Comparison of ENCODE assay signal across 17 cellular contexts in the genomic region with DNA sequence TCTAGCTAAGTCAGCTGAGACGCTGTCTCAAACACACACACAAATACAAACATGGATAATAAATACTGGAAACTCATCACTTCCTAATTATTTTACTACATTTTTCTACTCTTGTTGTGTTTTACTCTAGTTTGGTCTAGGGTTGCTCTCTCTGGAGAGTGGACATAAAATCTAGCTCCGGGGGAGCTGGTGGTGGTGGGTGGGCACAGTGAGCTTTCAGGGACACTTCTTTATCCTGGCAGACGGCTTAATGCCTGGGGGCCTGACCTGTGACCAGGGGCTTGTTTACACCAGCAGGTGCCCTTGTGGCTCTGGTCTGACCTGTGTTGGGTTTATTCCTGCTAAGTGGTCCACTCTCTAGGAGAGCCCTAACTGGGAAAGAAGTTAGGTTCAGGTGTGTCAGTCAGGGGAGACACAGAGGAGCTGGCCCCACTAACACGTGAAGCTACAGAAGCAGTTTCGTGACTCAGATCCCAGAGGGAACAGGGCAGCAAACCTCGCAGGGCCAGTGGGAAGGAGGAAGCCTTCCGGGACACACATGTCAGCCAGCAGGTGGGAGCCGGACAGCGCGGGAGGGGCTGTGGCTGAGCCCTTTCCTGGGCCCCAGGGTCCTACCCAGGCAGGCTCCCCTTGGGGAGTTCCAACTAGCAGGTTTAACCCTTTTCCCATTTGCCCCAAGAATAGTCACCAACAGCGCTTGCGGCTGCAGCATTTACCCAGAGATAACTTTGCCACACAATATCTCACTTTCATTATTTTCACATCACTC. TPM values are rescaled to one million over a fixed set of nuclear protein-coding genes. Genes with fewer than 3 reads are reported as not detected.
A peak's percentile ranks its signal among the peaks of the same experiment; 100 is the strongest.
DNase-seq lines count a peak whose midpoint lies in the region; ATAC-seq and TF ChIP-seq lines count a peak whose summit lies in the region.
"Had no signal": no experiment of that assay in that cellular context is flagged by ENCODE, and none has a peak within 500 bp of the region (broad histone marks: within the 10 kb centered on the region; RNA-seq: fewer than 3 reads in every experiment).

No MANE protein-coding gene starts in this region.

- H3K4me3 ChIP-seq in spleen, result no peak overlapping the region
- H3K4me3 ChIP-seq: A549, GM23248 had no signal

- peak; percentile 49 for DNase-seq in ELF-1 (ENCODE audit: low read depth, low spot score)
- peak; percentile 4 for DNase-seq in NCI-H69 (lab: John Stamatoyannopoulos, UW)
- DNase-seq in iPS-NIHi7 (ENCODE audit: extremely low spot score), result peak; percentile 7
- peak; percentile 44 for DNase-seq in spleen
- DNase-seq in posterior vena cava (ENCODE audit: low spot score), result no peak
- DNase-seq in A172 (ENCODE audit: low spot score), result no peak
- DNase-seq in T-cell, result no peak
- DNase-seq: AML-193; Calu3; CD8-positive, alpha-beta T cell; DMS79 treated with DMSO at 0.1 percent for 48 hours; GM23248; HCEC 1CT; IMR-90; KBM-7 had no signal

- no peak for ATAC-seq in T-cell (replicated peaks in 1 of 4)
- ATAC-seq: A549; CD8-positive, alpha-beta T cell had no signal

- peaks cover 9 to 23% of the 10 kb centered on the region in 2 donors for H3K27me3 Mint-ChIP-seq in T-cell

- POLR2A ChIA-PET in T-cell (lab: Charles Lee), result no interaction called here

- H3K9me3 Mint-ChIP-seq in T-cell, result no peaks in the 10 kb centered on the region
- H3K9me3 Mint-ChIP-seq: CD8-positive, alpha-beta T cell had no signal

- H3K9me3 ChIP-seq in spleen, result no peaks in the 10 kb centered on the region
- H3K9me3 ChIP-seq: A549 had no signal

- peaks cover 0 to 4% (median 3%) of the 10 kb centered on the region in 3 donors for H3K4me1 Mint-ChIP-seq in T-cell

- H3K27me3 ChIP-seq in spleen (replicated peaks in 1 of 7), result peaks cover 0 to 30% (median 4%) of the 10 kb centered on the region in 7 donors

- no peak overlapping the region for H3K27ac Mint-ChIP-seq in T-cell
- H3K27ac Mint-ChIP-seq: CD8-positive, alpha-beta T cell had no signal

- CTCF ChIA-PET in T-cell (lab: Charles Lee), result no interaction called here

- no peak for TF ChIP-seq POLR2A in spleen (IDR thresholded peaks at IDR 0.05)

- H3K4me1 ChIP-seq in spleen, result peaks cover 0 to 9% (median 7%) of the 10 kb centered on the region in 6 donors
- H3K4me1 ChIP-seq: A549 had no signal

- no peaks in the 10 kb centered on the region for H3K36me3 Mint-ChIP-seq in T-cell
- H3K36me3 Mint-ChIP-seq: CD8-positive, alpha-beta T cell had no signal

- 68 to 80% (median 75%) methylated on average over 12 of the region's 12 CpGs for WGBS in spleen, 5 donors

- no peaks in the 10 kb centered on the region for H3K36me3 ChIP-seq in spleen

- no peak overlapping the region for H3K27ac ChIP-seq in spleen
- H3K27ac ChIP-seq: A549, GM23248, HL-60 had no signal

- intact Hi-C loops in spleen (cut with DNase I; ENCODE audit: low total_unique reads) (no loop called here), posterior vena cava (cut with DNase I) (no loop called here)

- TF ChIP-seq CTCF in spleen (IDR thresholded peaks at IDR 0.05 in 8 of 11, conservative IDR thresholded peaks at IDR 0.05 in 3 of 11), result no peak

- H3K4me3 Mint-ChIP-seq in T-cell, result no peak overlapping the region
- H3K4me3 Mint-ChIP-seq: CD8-positive, alpha-beta T cell had no signal

RNA-seq across cellular contexts. Expression of a gene that starts 22.5 kb away (rescaled TPM):
- total RNA-seq in spleen (10 to 100 TPM in 4 of 7 donors, 1 to 10 TPM in 3; 6.5 to 19.4 (median 13.0) TPM), posterior vena cava (10 to 100 TPM; 20.1 to 29.7 TPM), T-cell (under 1 TPM in 3 of 5 donors, not detected in 2; 0.20 to 0.89 (median 0.35) TPM)
- polyA plus RNA-seq in spleen, result 1 to 10 TPM; 3.0 to 7.2 (median 4.5) TPM
- 0.07 and 0.60 TPM in 2 replicates for total RNA-seq in A172 (2014; rRNA removed; shearing (Covaris generic))
- total RNA-seq: CD8-positive, alpha-beta T cell had no signal

RNA-seq across cellular contexts. Expression of a gene that starts 27.7 kb away (rescaled TPM):
- total RNA-seq in spleen (100 to 1,000 TPM; 127 to 217 (median 167) TPM), posterior vena cava (100 to 1,000 TPM in 1 of 2 donors, 10 to 100 TPM in 1; 92.5 to 103 TPM), T-cell (100 to 1,000 TPM; 113 to 199 (median 193) TPM)
- 100 to 1,000 TPM; 133 to 254 (median 213) TPM for polyA plus RNA-seq in spleen
- 201 and 202 TPM in 2 replicates for total RNA-seq in A172 (2014; rRNA removed; shearing (Covaris generic))

Comparison
In these comparisons a context has a peak if more than half of its experiments do, and no peak if none do; other contexts are left out.
1. DNase-seq: peak in ELF-1 (single experiment), NCI-H69 (single experiment), iPS-NIHi7 (single experiment) and spleen (single experiment); none in posterior vena cava (single experiment), A172 (single experiment) and T-cell (0 of 34).